15 cellular contexts compared by ENCODE assay signal in the genomic region with DNA sequence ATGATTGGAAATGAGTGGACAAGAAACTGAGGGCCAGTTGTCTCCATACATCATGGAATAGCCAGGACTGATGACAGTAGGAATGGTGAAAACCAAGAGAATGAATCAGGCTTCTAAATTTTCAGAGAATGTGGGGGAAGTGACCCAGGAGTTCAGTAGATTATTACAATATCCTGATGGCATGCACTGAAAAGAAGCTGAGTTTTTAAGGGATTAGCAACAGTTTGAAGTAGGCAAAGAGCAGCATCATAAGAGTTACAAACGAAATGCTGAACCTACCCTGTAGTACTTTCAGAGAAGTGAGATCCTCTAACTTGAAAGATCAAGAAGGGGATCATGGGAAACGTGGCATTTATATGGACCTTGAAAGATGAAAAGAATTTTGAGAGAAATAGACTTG. TPM values are rescaled to one million over a fixed set of nuclear protein-coding genes. Genes with fewer than 3 reads are reported as not detected.
A peak's percentile ranks its signal among the peaks of the same experiment; 100 is the strongest.
DNase-seq lines count a peak whose midpoint lies in the region; ATAC-seq and TF ChIP-seq lines count a peak whose summit lies in the region.
"Had no signal": no experiment of that assay in that cellular context is flagged by ENCODE, and none has a peak within 500 bp of the region (broad histone marks: within the 10 kb centered on the region; RNA-seq: fewer than 3 reads in every experiment).

No MANE protein-coding gene starts in this region.

- H3K4me2 ChIP-seq in GM23338, result no peak overlapping the region

- H3K4me3 Mint-ChIP-seq in GM23338 (no peak overlapping the region), WTC11 (no peak overlapping the region)
- H3K4me3 Mint-ChIP-seq: activated CD4-positive, alpha-beta T cell treated with anti-CD3 and anti-CD28 coated beads for 36 hours; immature natural killer cell; T-cell had no signal

- H3K27ac Mint-ChIP-seq in GM23338 (no peak overlapping the region), WTC11 (peak overlapping the region; percentile 99)
- H3K27ac Mint-ChIP-seq: activated CD4-positive, alpha-beta T cell treated with anti-CD3 and anti-CD28 coated beads for 36 hours; T-cell had no signal

- H3K4me3 ChIP-seq in GM23338, result no peak overlapping the region
- no peak overlapping the region for H3K4me3 ChIP-seq in uterus
- H3K4me3 ChIP-seq: adrenal gland, PC-9 had no signal

- H3K79me2 ChIP-seq in GM23338 (replicated peaks; ENCODE audit: insufficient read depth), result no peaks in the 10 kb centered on the region

- H3K9me2 ChIP-seq in GM23338 (ENCODE audit: insufficient read depth), result no peaks in the 10 kb centered on the region

- H3K27ac ChIP-seq in GM23338 (ENCODE audit: low read depth) (peak overlapping the region; percentile 96; the same call in 1 of the 2 replicates), uterus (peak overlapping the region; percentile 82)

- TF ChIP-seq CTCF in GM23338 (conservative IDR thresholded peaks at IDR 0.05; ENCODE audit: low read depth in 2 of 2), result no peak
- TF ChIP-seq CTCF in WTC11 (IDR thresholded peaks at IDR 0.05), result no peak
- no peak for TF ChIP-seq CTCF in uterus (IDR thresholded peaks at IDR 0.05)

- intact Hi-C loops in uterus (cut with DNase I; ENCODE audit: low total_unique reads), result no loop called here

- ATAC-seq in GM23338, result no peak
- no peak for ATAC-seq in WTC11
- ATAC-seq in GM18907 (IDR thresholded peaks at IDR 0.05; ENCODE audit: unreplicated experiment), result no peak
- no peak for ATAC-seq in HG02870 (IDR thresholded peaks at IDR 0.05; ENCODE audit: unreplicated experiment)

- POLR2A ChIA-PET in WTC11 (lab: Charles Lee), result no interaction called here

- peaks cover 9% of the 10 kb centered on the region for H3F3A ChIP-seq in GM23338 (replicated peaks; ENCODE audit: low read depth)

- H3K36me3 Mint-ChIP-seq in GM23338 (ENCODE audit: low read depth) (peaks cover 14% of the 10 kb centered on the region), WTC11 (peaks cover 14% of the 10 kb centered on the region)
- H3K36me3 Mint-ChIP-seq: immature natural killer cell, T-cell had no signal

- CTCF ChIA-PET in WTC11 (lab: Charles Lee), result interaction anchor here (0.9 to 1.9 kb wide), 10 partner anchors 32 to 219 kb away, joined by 3 to 15 read pairs (median 4); no protein-coding TSS in a partner anchor

- peaks cover 10% of the 10 kb centered on the region for H3K9me3 Mint-ChIP-seq in GM23338
- peaks cover 9% of the 10 kb centered on the region for H3K9me3 Mint-ChIP-seq in WTC11
- H3K9me3 Mint-ChIP-seq: immature natural killer cell, T-cell had no signal

- H3K4me1 ChIP-seq in GM23338 (ENCODE audit: insufficient read depth) (peaks cover 21% of the 10 kb centered on the region), uterus (no peaks in the 10 kb centered on the region)
- H3K4me1 ChIP-seq: adrenal gland had no signal

- no peak for TF ChIP-seq POLR2A in uterus (IDR thresholded peaks at IDR 0.05)

- H3K36me3 ChIP-seq in GM23338 (ENCODE audit: insufficient read depth), result no peaks in the 10 kb centered on the region
- no peaks in the 10 kb centered on the region for H3K36me3 ChIP-seq in uterus
- H3K36me3 ChIP-seq: adrenal gland had no signal

- H3K27me3 Mint-ChIP-seq in GM23338 (ENCODE audit: insufficient read depth, low read depth, poor library complexity) (peaks cover 9% of the 10 kb centered on the region), WTC11 (ENCODE audit: low read depth) (no peaks in the 10 kb centered on the region; the same call in 1 of the 2 replicates)
- H3K27me3 Mint-ChIP-seq: activated CD4-positive, alpha-beta T cell treated with anti-CD3 and anti-CD28 coated beads for 36 hours had no signal

- no peaks in the 10 kb centered on the region for H4K20me1 ChIP-seq in GM23338 (replicated peaks; ENCODE audit: insufficient read depth)

- H3K27me3 ChIP-seq in GM23338 (ENCODE audit: insufficient read depth) (no peaks in the 10 kb centered on the region), uterus (no peaks in the 10 kb centered on the region)
- H3K27me3 ChIP-seq: adrenal gland had no signal

- no peaks in the 10 kb centered on the region for H3K9me3 ChIP-seq in uterus
- H3K9me3 ChIP-seq: adrenal gland had no signal

- H2AFZ ChIP-seq in GM23338, result no peak overlapping the region
- H2AFZ ChIP-seq: PC-9 had no signal

- H3K4me1 Mint-ChIP-seq in GM23338 (peaks cover 29% of the 10 kb centered on the region), WTC11 (peaks cover 51% of the 10 kb centered on the region)

- no peak for DNase-seq in GM23338 (ENCODE audit: low spot score)
- DNase-seq in WTC11 (ENCODE audit: low spot score), result no peak
- DNase-seq in kidney tubule cell (ENCODE audit: low spot score), result peak; percentile 22
- no peak for DNase-seq in uterus
- DNase-seq in NCI-H187 treated with DMSO at 0.1 percent for 48 hours (lab: John Stamatoyannopoulos, UW), result no peak
- DNase-seq: NCI-H1417 treated with DMSO at 0.1 percent for 48 hours, NCI-H524 treated with DMSO at 0.1 percent for 48 hours had no signal

TF ChIP-seq in WTC11, 78 proteins besides CTCF, POLR2A, EP300 and RAD21:
- TF ChIP-seq, protein P1, sequence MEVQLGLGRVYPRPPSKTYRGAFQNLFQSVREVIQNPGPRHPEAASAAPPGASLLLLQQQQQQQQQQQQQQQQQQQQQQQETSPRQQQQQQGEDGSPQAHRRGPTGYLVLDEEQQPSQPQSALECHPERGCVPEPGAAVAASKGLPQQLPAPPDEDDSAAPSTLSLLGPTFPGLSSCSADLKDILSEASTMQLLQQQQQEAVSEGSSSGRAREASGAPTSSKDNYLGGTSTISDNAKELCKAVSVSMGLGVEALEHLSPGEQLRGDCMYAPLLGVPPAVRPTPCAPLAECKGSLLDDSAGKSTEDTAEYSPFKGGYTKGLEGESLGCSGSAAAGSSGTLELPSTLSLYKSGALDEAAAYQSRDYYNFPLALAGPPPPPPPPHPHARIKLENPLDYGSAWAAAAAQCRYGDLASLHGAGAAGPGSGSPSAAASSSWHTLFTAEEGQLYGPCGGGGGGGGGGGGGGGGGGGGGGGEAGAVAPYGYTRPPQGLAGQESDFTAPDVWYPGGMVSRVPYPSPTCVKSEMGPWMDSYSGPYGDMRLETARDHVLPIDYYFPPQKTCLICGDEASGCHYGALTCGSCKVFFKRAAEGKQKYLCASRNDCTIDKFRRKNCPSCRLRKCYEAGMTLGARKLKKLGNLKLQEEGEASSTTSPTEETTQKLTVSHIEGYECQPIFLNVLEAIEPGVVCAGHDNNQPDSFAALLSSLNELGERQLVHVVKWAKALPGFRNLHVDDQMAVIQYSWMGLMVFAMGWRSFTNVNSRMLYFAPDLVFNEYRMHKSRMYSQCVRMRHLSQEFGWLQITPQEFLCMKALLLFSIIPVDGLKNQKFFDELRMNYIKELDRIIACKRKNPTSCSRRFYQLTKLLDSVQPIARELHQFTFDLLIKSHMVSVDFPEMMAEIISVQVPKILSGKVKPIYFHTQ (CRISPR knock-in tag; IDR thresholded peaks at IDR 0.05), result no peak
- TF ChIP-seq, protein P2, sequence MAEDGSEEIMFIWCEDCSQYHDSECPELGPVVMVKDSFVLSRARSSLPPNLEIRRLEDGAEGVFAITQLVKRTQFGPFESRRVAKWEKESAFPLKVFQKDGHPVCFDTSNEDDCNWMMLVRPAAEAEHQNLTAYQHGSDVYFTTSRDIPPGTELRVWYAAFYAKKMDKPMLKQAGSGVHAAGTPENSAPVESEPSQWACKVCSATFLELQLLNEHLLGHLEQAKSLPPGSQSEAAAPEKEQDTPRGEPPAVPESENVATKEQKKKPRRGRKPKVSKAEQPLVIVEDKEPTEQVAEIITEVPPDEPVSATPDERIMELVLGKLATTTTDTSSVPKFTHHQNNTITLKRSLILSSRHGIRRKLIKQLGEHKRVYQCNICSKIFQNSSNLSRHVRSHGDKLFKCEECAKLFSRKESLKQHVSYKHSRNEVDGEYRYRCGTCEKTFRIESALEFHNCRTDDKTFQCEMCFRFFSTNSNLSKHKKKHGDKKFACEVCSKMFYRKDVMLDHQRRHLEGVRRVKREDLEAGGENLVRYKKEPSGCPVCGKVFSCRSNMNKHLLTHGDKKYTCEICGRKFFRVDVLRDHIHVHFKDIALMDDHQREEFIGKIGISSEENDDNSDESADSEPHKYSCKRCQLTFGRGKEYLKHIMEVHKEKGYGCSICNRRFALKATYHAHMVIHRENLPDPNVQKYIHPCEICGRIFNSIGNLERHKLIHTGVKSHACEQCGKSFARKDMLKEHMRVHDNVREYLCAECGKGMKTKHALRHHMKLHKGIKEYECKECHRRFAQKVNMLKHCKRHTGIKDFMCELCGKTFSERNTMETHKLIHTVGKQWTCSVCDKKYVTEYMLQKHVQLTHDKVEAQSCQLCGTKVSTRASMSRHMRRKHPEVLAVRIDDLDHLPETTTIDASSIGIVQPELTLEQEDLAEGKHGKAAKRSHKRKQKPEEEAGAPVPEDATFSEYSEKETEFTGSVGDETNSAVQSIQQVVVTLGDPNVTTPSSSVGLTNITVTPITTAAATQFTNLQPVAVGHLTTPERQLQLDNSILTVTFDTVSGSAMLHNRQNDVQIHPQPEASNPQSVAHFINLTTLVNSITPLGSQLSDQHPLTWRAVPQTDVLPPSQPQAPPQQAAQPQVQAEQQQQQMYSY (CRISPR knock-in tag; IDR thresholded peaks at IDR 0.05), result no peak
- no peak for TF ChIP-seq HMGA2 (CRISPR knock-in tag; IDR thresholded peaks at IDR 0.05)
- no peak for TF ChIP-seq KAT7 (CRISPR knock-in tag; IDR thresholded peaks at IDR 0.05; ENCODE audit: borderline replicate concordance)
- TF ChIP-seq ESRRA (CRISPR knock-in tag; IDR thresholded peaks at IDR 0.05; ENCODE audit: borderline replicate concordance), result no peak
- TF ChIP-seq SMAD3 (CRISPR knock-in tag; IDR thresholded peaks at IDR 0.05; ENCODE audit: borderline replicate concordance), result no peak
- TF ChIP-seq ZBTB21 (CRISPR knock-in tag; IDR thresholded peaks at IDR 0.05; ENCODE audit: borderline replicate concordance), result no peak
- TF ChIP-seq CREM (CRISPR knock-in tag; IDR thresholded peaks at IDR 0.05), result no peak
- no peak for TF ChIP-seq MYBL2 (CRISPR knock-in tag; IDR thresholded peaks at IDR 0.05)
- TF ChIP-seq ZNF671 (CRISPR knock-in tag; IDR thresholded peaks at IDR 0.05), result no peak
- TF ChIP-seq EMX1 (CRISPR knock-in tag; IDR thresholded peaks at IDR 0.05), result no peak
- TF ChIP-seq, protein P3, sequence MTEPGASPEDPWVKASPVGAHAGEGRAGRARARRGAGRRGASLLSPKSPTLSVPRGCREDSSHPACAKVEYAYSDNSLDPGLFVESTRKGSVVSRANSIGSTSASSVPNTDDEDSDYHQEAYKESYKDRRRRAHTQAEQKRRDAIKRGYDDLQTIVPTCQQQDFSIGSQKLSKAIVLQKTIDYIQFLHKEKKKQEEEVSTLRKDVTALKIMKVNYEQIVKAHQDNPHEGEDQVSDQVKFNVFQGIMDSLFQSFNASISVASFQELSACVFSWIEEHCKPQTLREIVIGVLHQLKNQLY (CRISPR knock-in tag; IDR thresholded peaks at IDR 0.05), result no peak

RNA-seq across cellular contexts. Expression of a gene that starts 13.2 kb away (rescaled TPM):
- 26.1 and 31.5 TPM in 2 replicates for total RNA-seq in GM23338 (2014; rRNA removed; shearing (Covaris generic))
- 6.7 and 6.8 TPM in 2 replicates for polyA plus RNA-seq in GM23338 (2016; fragmentation: Nextera tagmentation; extraction: Ambion mirVana)
- total RNA-seq in WTC11 (2021) (24.4 to 28.8 TPM (median 26.7 TPM) in 3 replicates), uterus (1 to 10 TPM in 1 of 4 donors, under 1 TPM in 1, not detected in 2; 0.90 to 1.2 TPM)
- total RNA-seq: dermis blood vessel endothelial cell had no signal
- polyA plus RNA-seq: immature natural killer cell had no signal

Comparison
In these comparisons a context has a peak if more than half of its experiments do, and no peak if none do; other contexts are left out.
1. RNA of a gene that starts 13.2 kb away (total RNA-seq): 26.1 to 31.5 TPM in GM23338 and 24.4 to 28.8 TPM in WTC11; 0.90 to 1.2 TPM in uterus; every median in the first group is over 10 times any median in the second.